9 cellular contexts compared by ENCODE assay signal in the genomic region with DNA sequence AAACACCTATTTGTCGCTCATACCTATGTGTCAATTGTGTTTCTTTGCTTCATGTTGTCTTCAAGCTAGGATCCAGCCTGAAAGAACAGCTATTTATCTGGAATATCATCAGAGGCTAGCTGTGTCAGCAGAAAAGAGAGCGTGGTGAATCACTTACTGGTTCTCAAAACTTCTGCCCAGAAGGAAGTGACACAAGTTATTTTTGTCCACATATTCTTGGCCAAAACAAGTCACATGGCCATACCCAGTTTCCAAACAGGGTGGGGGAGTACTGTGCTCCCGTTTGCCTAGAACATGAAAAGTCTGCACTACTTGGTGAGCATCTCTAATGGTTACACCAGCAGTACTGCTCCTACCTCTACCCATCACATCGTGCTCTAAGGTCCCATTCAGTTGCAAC.
DNase-seq lines count a peak whose midpoint lies in the region; ATAC-seq and TF ChIP-seq lines count a peak whose summit lies in the region.
"Had no signal": no experiment of that assay in that cellular context is flagged by ENCODE, and none has a peak within 500 bp of the region (broad histone marks: within the 10 kb centered on the region; RNA-seq: fewer than 3 reads in every experiment).

No MANE protein-coding gene starts in this region.

- no peak for TF ChIP-seq CTCF in breast epithelium (IDR thresholded peaks at IDR 0.05)
- no peak for TF ChIP-seq CTCF in parathyroid adenoma (IDR thresholded peaks at IDR 0.05)

- no peak overlapping the region for H3K4me3 ChIP-seq in breast epithelium
- H3K4me3 ChIP-seq in parathyroid adenoma (ENCODE audit: low read depth, low read length) = no peak overlapping the region
- H3K4me3 ChIP-seq in neuronal stem cell (ENCODE audit: low read length in 2 of 2) = no peak overlapping the region

- DNase-seq in breast epithelium (ENCODE audit: low spot score in 2 of 2) = peak in 1 of 2 donors; percentile 19
- DNase-seq in neuronal stem cell (ENCODE audit: low spot score) = no peak
- no peak for DNase-seq in NCI-H2171 (lab: John Stamatoyannopoulos, UW)
- no peak for DNase-seq in dedifferentiated amniotic fluid mesenchymal stem cell (ENCODE audit: extremely low spot score)
- DNase-seq in NCI-H187 treated with DMSO at 0.1 percent for 48 hours (lab: John Stamatoyannopoulos, UW) = no peak

- H4K8ac ChIP-seq in neuronal stem cell (ENCODE audit: low read depth, low read length) = no peak overlapping the region

- H3K9ac ChIP-seq in parathyroid adenoma (no peak overlapping the region), neuronal stem cell (ENCODE audit: low read depth, low read length, poor library complexity) (no peak overlapping the region)

- no peaks in the 10 kb centered on the region for H3K79me2 ChIP-seq in parathyroid adenoma

- no peaks in the 10 kb centered on the region for H3K79me1 ChIP-seq in neuronal stem cell (ENCODE audit: low read depth, low read length)

- ATAC-seq in GM19035 (IDR thresholded peaks at IDR 0.05; ENCODE audit: unreplicated experiment) (peak; percentile 73), HG03108 (IDR thresholded peaks at IDR 0.05; ENCODE audit: unreplicated experiment) (peak; percentile 74)
- ATAC-seq: activated CD4-positive, CD25-positive, alpha-beta regulatory T cell treated with anti-CD3 and anti-CD28 coated beads, Interleukin-2, amount 50 U/mL, for 24 hours had no signal

- H2BK12ac ChIP-seq in neuronal stem cell (ENCODE audit: low read length) = no peak overlapping the region

- no peak overlapping the region for H4K91ac ChIP-seq in neuronal stem cell (ENCODE audit: low read depth, low read length, poor library complexity)

- no CpG with 5 or more reads among the region's 4 CpGs for WGBS in neuronal stem cell (ENCODE audit: extremely low coverage in 2 of 2, insufficient read length in 2 of 2, insufficient replicate concordance in 1 of 2), 2 donors

- no peak for TF ChIP-seq POLR2A in breast epithelium (IDR thresholded peaks at IDR 0.05)

- H2BK15ac ChIP-seq in neuronal stem cell (ENCODE audit: low read length) = no peak overlapping the region

- no peak overlapping the region for H2BK120ac ChIP-seq in neuronal stem cell (ENCODE audit: low read depth, low read length)

- H3K4me2 ChIP-seq in parathyroid adenoma (ENCODE audit: low read length) = peak overlapping the region; percentile 4
- H3K4me2 ChIP-seq in neuronal stem cell (ENCODE audit: insufficient read depth, low read length, poor library complexity, severe bottlenecking) = no peak overlapping the region

- H2AFZ ChIP-seq in parathyroid adenoma (peak overlapping the region; percentile 26), neuronal stem cell (ENCODE audit: low read length) (no peak overlapping the region)

- H3K36me3 ChIP-seq in breast epithelium (no peaks in the 10 kb centered on the region), parathyroid adenoma (ENCODE audit: control insufficient read depth, insufficient read depth, low read length) (no peaks in the 10 kb centered on the region), neuronal stem cell (replicated peaks in 1 of 2; ENCODE audit: control insufficient read depth in 2 of 2, insufficient read depth in 2 of 2, low read length in 2 of 2) (no peaks in the 10 kb centered on the region)

- no peak overlapping the region for H2AK5ac ChIP-seq in neuronal stem cell (ENCODE audit: low read depth, low read length)

- H3K9me3 ChIP-seq in breast epithelium (peaks cover 0 to 4% of the 10 kb centered on the region in 2 donors), parathyroid adenoma (ENCODE audit: control insufficient read depth, low read length) (no peaks in the 10 kb centered on the region), neuronal stem cell (replicated peaks in 1 of 2; ENCODE audit: control insufficient read depth in 2 of 2, insufficient read depth in 1 of 2, low read depth in 1 of 2, low read length in 2 of 2) (peaks cover 0 to 5% of the 10 kb centered on the region in 2 donors)

- H3K4ac ChIP-seq in neuronal stem cell (ENCODE audit: low read length) = no peak overlapping the region

- H2BK5ac ChIP-seq in neuronal stem cell (ENCODE audit: low read length) = no peak overlapping the region

- H3K27me3 ChIP-seq in breast epithelium (no peaks in the 10 kb centered on the region), parathyroid adenoma (ENCODE audit: control insufficient read depth, insufficient read depth, low read length) (no peaks in the 10 kb centered on the region), neuronal stem cell (ENCODE audit: control insufficient read depth in 3 of 3, insufficient read depth in 3 of 3, low read depth in 1 of 3, low read length in 3 of 3) (no peaks in the 10 kb centered on the region)

- H3K27ac ChIP-seq in breast epithelium = peak overlapping the region; percentile 16 to 43
- peak overlapping the region; percentile 18 for H3K27ac ChIP-seq in parathyroid adenoma
- H3K27ac ChIP-seq in neuronal stem cell (replicated peaks; ENCODE audit: low read length) = no peak overlapping the region

- intact Hi-C loops in breast epithelium (cut with DNase I; ENCODE audit: low total_unique reads) = no loop called here

- no peak overlapping the region for H3K14ac ChIP-seq in neuronal stem cell (ENCODE audit: low read length)

- no peak overlapping the region for H3K18ac ChIP-seq in neuronal stem cell (ENCODE audit: low read length)

- no peak overlapping the region for H3K23ac ChIP-seq in neuronal stem cell (ENCODE audit: low read depth, low read length, poor library complexity)

- no peaks in the 10 kb centered on the region for H3K4me1 ChIP-seq in breast epithelium
- H3K4me1 ChIP-seq in parathyroid adenoma = no peaks in the 10 kb centered on the region
- H3K4me1 ChIP-seq in neuronal stem cell (ENCODE audit: control insufficient read depth in 2 of 2, insufficient read depth in 1 of 2, low read depth in 1 of 2, low read length in 2 of 2) = peaks cover 2 to 3% of the 10 kb centered on the region in 2 donors
